12 cellular contexts compared by ENCODE assay signal in the genomic region with DNA sequence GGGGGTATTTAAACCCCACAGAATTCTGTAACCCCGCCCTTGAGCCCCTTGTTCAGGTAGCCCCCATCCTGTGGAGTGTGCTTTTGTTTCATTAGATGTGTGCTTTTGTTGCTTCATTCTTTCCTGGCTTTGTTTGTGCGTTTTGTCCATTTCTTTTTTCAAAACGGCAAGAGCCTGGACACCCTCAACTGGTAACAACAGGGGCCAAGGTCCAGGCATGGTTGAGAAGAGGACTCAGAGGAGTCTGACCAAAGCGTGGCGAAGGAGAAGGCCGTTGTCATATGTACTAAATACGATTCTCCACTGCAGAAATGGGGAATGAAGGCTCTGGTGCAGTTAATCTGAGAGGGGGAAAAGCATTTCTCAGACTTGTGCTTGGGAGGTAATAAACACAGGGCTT. TPM values are rescaled to one million over a fixed set of nuclear protein-coding genes. Genes with fewer than 3 reads are reported as not detected.
DNase-seq lines count a peak whose midpoint lies in the region; ATAC-seq, FAIRE-seq and TF ChIP-seq lines count a peak whose summit lies in the region.
"Had no signal": no experiment of that assay in that cellular context is flagged by ENCODE, and none has a peak within 500 bp of the region (broad histone marks: within the 10 kb centered on the region; RNA-seq: fewer than 3 reads in every experiment).

No MANE protein-coding gene starts in this region.

- 0 out of 2 replicates have a peak overlapping the region, but pooled peaks have one; percentile 51 for H2BK20ac ChIP-seq in H1 (ENCODE audit: low read length)

- no peaks in the 10 kb centered on the region for H3K23me2 ChIP-seq in H1 (ENCODE audit: low read depth, low read length)

- no peak for TF ChIP-seq RAD21 in H1 (IDR thresholded peaks at IDR 0.05 in 1 of 2, conservative IDR thresholded peaks at IDR 0.05 in 1 of 2; ENCODE audit: low read depth in 2 of 2, low read length in 2 of 2)

- H3K36me3 ChIP-seq in DND-41 (ENCODE audit: insufficient read depth, low read length) (no peaks in the 10 kb centered on the region), Loucy (ENCODE audit: insufficient read depth, low read length) (no peaks in the 10 kb centered on the region), H1 (ENCODE audit: control insufficient read depth in 2 of 4, insufficient read depth in 4 of 4, low read length in 3 of 4) (no peaks in the 10 kb centered on the region), trophoblast cell (ENCODE audit: control insufficient read depth in 1 of 2, insufficient read depth in 2 of 2, low read length in 2 of 2) (no peaks in the 10 kb centered on the region)
- no peaks in the 10 kb centered on the region for H3K36me3 ChIP-seq in CD8-positive, alpha-beta memory T cell (ENCODE audit: insufficient read depth, low read length)
- H3K36me3 ChIP-seq: BLaER1 had no signal

- H3K14ac ChIP-seq in H1 (ENCODE audit: insufficient read length), result no peak overlapping the region
- no peak overlapping the region for H3K14ac ChIP-seq in trophoblast cell (ENCODE audit: low read length)

- no peaks in the 10 kb centered on the region for H3F3A ChIP-seq in Loucy (ENCODE audit: low read depth)

- no peaks in the 10 kb centered on the region for H3K4me1 ChIP-seq in DND-41 (ENCODE audit: insufficient read depth, low read length)
- no peaks in the 10 kb centered on the region for H3K4me1 ChIP-seq in Loucy (ENCODE audit: insufficient read depth, low read length, poor library complexity, severe bottlenecking)
- peaks cover 0 to 8% (median 4%) of the 10 kb centered on the region in 4 experiments; a peak in 5 of 7 replicates for H3K4me1 ChIP-seq in H1 (replicated peaks in 1 of 4; ENCODE audit: control insufficient read depth in 3 of 4, insufficient read depth in 4 of 4, low read length in 3 of 4)
- H3K4me1 ChIP-seq in trophoblast cell (ENCODE audit: control insufficient read depth in 1 of 2, insufficient read depth in 2 of 2, low read length in 2 of 2), result peaks cover 7 to 8% of the 10 kb centered on the region in 2 experiments
- H3K4me1 ChIP-seq in CD8-positive, alpha-beta memory T cell (ENCODE audit: insufficient read depth, low read length), result no peaks in the 10 kb centered on the region
- H3K4me1 ChIP-seq: BLaER1 had no signal

- H3K9ac ChIP-seq in DND-41 (ENCODE audit: low read depth, low read length) (no peak overlapping the region), Loucy (ENCODE audit: low read depth, low read length, poor library complexity, severe bottlenecking) (no peak overlapping the region), H1 (replicated peaks in 1 of 4; ENCODE audit: extremely low read depth in 1 of 4, low read depth in 3 of 4, low read length in 3 of 4) (no peak overlapping the region), trophoblast cell (ENCODE audit: low read length) (no peak overlapping the region)
- H3K9ac ChIP-seq: BLaER1 had no signal

- peak overlapping the region; percentile 13 for H2BK120ac ChIP-seq in H1 (replicated peaks; ENCODE audit: low read depth, low read length)
- peak overlapping the region; percentile 25 for H2BK120ac ChIP-seq in trophoblast cell (ENCODE audit: insufficient read depth, low read length, poor library complexity)

- H3K79me1 ChIP-seq in H1 (ENCODE audit: low read depth, low read length) (no peaks in the 10 kb centered on the region), trophoblast cell (ENCODE audit: low read length) (peaks cover 11% of the 10 kb centered on the region)

- H2BK5ac ChIP-seq in H1 (ENCODE audit: low read depth, low read length), result no peak overlapping the region
- peak overlapping the region; percentile 17 for H2BK5ac ChIP-seq in trophoblast cell (ENCODE audit: low read depth, low read length, poor library complexity)

- no peak overlapping the region for H3K27ac Mint-ChIP-seq in CD8-positive, alpha-beta memory T cell

- H3K4me3 ChIP-seq in DND-41 (ENCODE audit: low read depth in 1 of 2, low read length in 2 of 2) (no peak overlapping the region), Loucy (ENCODE audit: low read length, poor library complexity, severe bottlenecking) (no peak overlapping the region), H1 (ENCODE audit: extremely low read depth in 1 of 4, insufficient read depth in 2 of 4, low read depth in 3 of 4, low read length in 4 of 4) (no peak overlapping the region), trophoblast cell (ENCODE audit: low read depth, low read length) (no peak overlapping the region)
- H3K4me3 ChIP-seq in CD8-positive, alpha-beta memory T cell (ENCODE audit: low read length), result no peak overlapping the region
- H3K4me3 ChIP-seq: BLaER1 had no signal

- H3K27me3 ChIP-seq in DND-41 (ENCODE audit: insufficient read depth, low read length, poor library complexity), result no peaks in the 10 kb centered on the region
- no peaks in the 10 kb centered on the region for H3K27me3 ChIP-seq in Loucy (ENCODE audit: insufficient read depth, low read length, poor library complexity, severe bottlenecking)
- no peaks in the 10 kb centered on the region for H3K27me3 ChIP-seq in H1 (replicated peaks in 1 of 4; ENCODE audit: control insufficient read depth in 3 of 4, extremely low read depth in 1 of 4, insufficient read depth in 3 of 4, low read length in 3 of 4)
- no peaks in the 10 kb centered on the region for H3K27me3 ChIP-seq in trophoblast cell (ENCODE audit: insufficient read depth, low read length)
- H3K27me3 ChIP-seq in CD8-positive, alpha-beta memory T cell (ENCODE audit: insufficient read depth, low read length, poor library complexity, severe bottlenecking), result no peaks in the 10 kb centered on the region
- H3K27me3 ChIP-seq: BLaER1 had no signal

- H3K9me2 ChIP-seq in Loucy (replicated peaks; ENCODE audit: low read depth, low read length), result no peaks in the 10 kb centered on the region

- H3K23ac ChIP-seq in H1 (ENCODE audit: insufficient read length), result no peak overlapping the region
- H3K23ac ChIP-seq in trophoblast cell (ENCODE audit: low read length), result no peak overlapping the region

- H4K8ac ChIP-seq in H1 (ENCODE audit: extremely low read depth, insufficient read depth, low read length) (no peak overlapping the region), trophoblast cell (ENCODE audit: low read depth, low read length) (no peak overlapping the region)

- no peak overlapping the region for H3K4me3 Mint-ChIP-seq in CD8-positive, alpha-beta memory T cell

- CTCF ChIA-PET in H1 (lab: Charles Lee; ENCODE audit: partially characterized antibody), result interaction anchor here (2.0 kb wide), 1 partner anchor 9 kb away, joined by 4 read pairs; no protein-coding TSS in a partner anchor
- CTCF ChIA-PET in CD8-positive, alpha-beta memory T cell (lab: Charles Lee), result no interaction called here

- DNase-seq in DND-41, result no peak
- no peak for DNase-seq in H1 (ENCODE audit: low read depth in 1 of 2, low spot score in 2 of 2)
- no peak for DNase-seq in trophoblast cell
- DNase-seq in CD8-positive, alpha-beta memory T cell, result no peak
- no peak for DNase-seq in inferior parietal cortex (ENCODE audit: extremely low spot score)
- DNase-seq: 8988T, AML-193, DMS53, H7 had no signal

- no peak overlapping the region; the same call in 1 of the 2 replicates for H3K18ac ChIP-seq in H1 (ENCODE audit: extremely low read depth, low read length)
- H3K18ac ChIP-seq in trophoblast cell (ENCODE audit: low read length), result peak overlapping the region; percentile 45

- no peak overlapping the region for H3K56ac ChIP-seq in H1 (replicated peaks; ENCODE audit: insufficient read length, low read depth, low read length)

- WGBS in H1 (ENCODE audit: extremely low coverage in 1 of 2, insufficient coverage in 1 of 2, insufficient read length in 1 of 2, insufficient replicate concordance in 2 of 2, low coverage in 1 of 2, low lambda C conversion rate in 2 of 2, missing lambda C conversion rate in 1 of 2), 2 experiments, result 90% methylated on average over 7 of the region's 7 CpGs; no CpG with 5 or more reads in 1 of the 2 experiments
- WGBS in trophoblast cell (ENCODE audit: extremely low coverage, insufficient coverage, insufficient read length), result no CpG with 5 or more reads among the region's 7 CpGs

- TF ChIP-seq EP300 in H1 (IDR thresholded peaks at IDR 0.05; ENCODE audit: borderline replicate concordance in 1 of 2, low read depth in 2 of 2, low read length in 2 of 2), result no peak

- H3K27ac ChIP-seq in DND-41 (ENCODE audit: low read length) (no peak overlapping the region), H1 (ENCODE audit: low read depth, low read length) (no peak overlapping the region), trophoblast cell (ENCODE audit: low read depth, low read length) (no peak overlapping the region)
- no peak overlapping the region for H3K27ac ChIP-seq in CD8-positive, alpha-beta memory T cell (ENCODE audit: low read depth, low read length)
- H3K27ac ChIP-seq: BLaER1 had no signal

- H3K27me3 Mint-ChIP-seq in CD8-positive, alpha-beta memory T cell, result peaks cover 3 to 4% of the 10 kb centered on the region in 2 donors

- H3K79me2 ChIP-seq in DND-41 (ENCODE audit: insufficient read depth, low read length) (no peaks in the 10 kb centered on the region), Loucy (ENCODE audit: insufficient read depth, low read length) (no peaks in the 10 kb centered on the region), H1 (ENCODE audit: control insufficient read depth in 1 of 2, insufficient read depth in 2 of 2, low read length in 2 of 2) (no peaks in the 10 kb centered on the region), trophoblast cell (ENCODE audit: control insufficient read depth, insufficient read depth, low read length, poor library complexity) (no peaks in the 10 kb centered on the region)

- TF ChIP-seq POLR2A in H1 (IDR thresholded peaks at IDR 0.05; ENCODE audit: control extremely low read depth in 1 of 2, low read depth in 2 of 2, low read length in 2 of 2), result no peak

- H4K12ac ChIP-seq in trophoblast cell (ENCODE audit: low read depth, low read length), result no peak overlapping the region

- H3K9me3 ChIP-seq in DND-41 (ENCODE audit: insufficient read depth, low read length, severe bottlenecking) (no peaks in the 10 kb centered on the region), Loucy (ENCODE audit: insufficient read depth, low read depth, low read length) (no peaks in the 10 kb centered on the region), H1 (ENCODE audit: insufficient read depth in 2 of 2, low read depth in 1 of 2, low read length in 1 of 2) (no peaks in the 10 kb centered on the region; a peak in 1 of 4 replicates), trophoblast cell (ENCODE audit: insufficient read depth, low read depth, low read length) (no peaks in the 10 kb centered on the region)
- H3K9me3 ChIP-seq in CD8-positive, alpha-beta memory T cell (ENCODE audit: low read length), result no peaks in the 10 kb centered on the region
- H3K9me3 ChIP-seq: BLaER1 had no signal

- TF ChIP-seq CTCF in DND-41 (IDR thresholded peaks at IDR 0.05; ENCODE audit: borderline replicate concordance, extremely low read depth, low read length, poor library complexity, severe bottlenecking) (no peak), Loucy (conservative IDR thresholded peaks at IDR 0.05; ENCODE audit: low read length) (no peak), H1 (IDR thresholded peaks at IDR 0.05; ENCODE audit: control extremely low read depth in 1 of 3, insufficient read depth in 1 of 3, low read depth in 1 of 3, low read length in 3 of 3) (no peak)

- H2AFZ ChIP-seq in DND-41 (ENCODE audit: low read depth, low read length) (peak overlapping the region; percentile 15; the same call in 1 of the 2 replicates), Loucy (ENCODE audit: low read length) (peak overlapping the region; percentile 54; the same call in 1 of the 2 replicates), H1 (ENCODE audit: low read length) (peak overlapping the region; percentile 6; the same call in 1 of the 2 replicates), trophoblast cell (ENCODE audit: insufficient read depth, low read length, poor library complexity) (no peak overlapping the region)

- ATAC-seq in DND-41 (ENCODE audit: insufficient read depth, low read depth), result no peak
- ATAC-seq in HG02642 (IDR thresholded peaks at IDR 0.05; ENCODE audit: poor library complexity, unreplicated experiment), result no peak

- H4K20me1 ChIP-seq in DND-41 (ENCODE audit: insufficient read depth, low read length) (no peaks in the 10 kb centered on the region), Loucy (ENCODE audit: insufficient read depth, low read length, poor library complexity, severe bottlenecking) (no peaks in the 10 kb centered on the region), H1 (replicated peaks in 1 of 2; ENCODE audit: control insufficient read depth in 1 of 2, insufficient read depth in 2 of 2, low read length in 2 of 2) (no peaks in the 10 kb centered on the region)
- H4K20me1 ChIP-seq: BLaER1 had no signal

- H3K4ac ChIP-seq in H1 (replicated peaks; ENCODE audit: insufficient read length, low read depth, low read length) (no peak overlapping the region), trophoblast cell (ENCODE audit: low read depth, low read length) (no peak overlapping the region)

- H2BK15ac ChIP-seq in H1 (ENCODE audit: low read length), result no peak overlapping the region

- H3K4me2 ChIP-seq in DND-41 (ENCODE audit: insufficient read depth, low read length) (no peak overlapping the region), Loucy (ENCODE audit: low read depth, low read length, poor library complexity, severe bottlenecking) (no peak overlapping the region), H1 (ENCODE audit: insufficient read depth in 1 of 2, low read depth in 2 of 2, low read length in 2 of 2) (no peak overlapping the region), trophoblast cell (ENCODE audit: low read length) (no peak overlapping the region)
- H3K4me2 ChIP-seq: BLaER1 had no signal

- POLR2A ChIA-PET in H1 (lab: Charles Lee; ENCODE audit: partially characterized antibody), result no interaction called here
- POLR2A ChIA-PET in CD8-positive, alpha-beta memory T cell (lab: Charles Lee), result no interaction called here

- H3K4me1 Mint-ChIP-seq in CD8-positive, alpha-beta memory T cell, result no peaks in the 10 kb centered on the region

- H2BK12ac ChIP-seq in H1 (ENCODE audit: low read depth, low read length) (no peak overlapping the region), trophoblast cell (ENCODE audit: low read length) (peak overlapping the region; percentile 4)

- peak overlapping the region; percentile 35 for H4K91ac ChIP-seq in H1 (replicated peaks; ENCODE audit: insufficient read length, low read length)
- peak overlapping the region; percentile 55 for H4K91ac ChIP-seq in trophoblast cell (ENCODE audit: low read depth, low read length)

- H4K5ac ChIP-seq in H1 (ENCODE audit: insufficient read length, low read depth, low read length), result no peak overlapping the region

- no peaks in the 10 kb centered on the region for H3K9me3 Mint-ChIP-seq in CD8-positive, alpha-beta memory T cell

- no peak overlapping the region for H2AK5ac ChIP-seq in H1 (ENCODE audit: low read depth, low read length)
- no peak overlapping the region for H2AK5ac ChIP-seq in trophoblast cell (ENCODE audit: low read length)

- no peak for FAIRE-seq in H1 (lab: Jason Lieb, UNC)

- H3K36me3 Mint-ChIP-seq in CD8-positive, alpha-beta memory T cell, result no peaks in the 10 kb centered on the region

RNA-seq across cellular contexts. Expression of gene GNPNAT1, which starts 46.0 kb away (rescaled TPM):
- 54.1 and 56.4 TPM in 2 replicates for total RNA-seq in H1 (2021; fragmentation: NEBNext Ultra II Directional; extraction: Animal tissue kit (Norgen Biotek cat#: 25700))
- polyA plus RNA-seq in H1 (2011; rRNA removed), result 22.8 and 25.5 TPM in 2 replicates
- polyA plus RNA-seq in H1 (2011; cell fraction: cytosol; rRNA removed), result 32.1 TPM
- polyA plus RNA-seq in H1 (2011; cell fraction: nucleus; rRNA removed), result 13.5 TPM
- 22.2 to 34.0 TPM (median 23.3 TPM) in 4 replicates for polyA plus RNA-seq in H1 (2012, experiment 1 of 2)
- polyA plus RNA-seq in H1 (2012, experiment 2 of 2), result 17.9 TPM
- polyA plus RNA-seq in H1 (2013, experiment 1 of 2), result 29.0 TPM
- 34.7 TPM for polyA plus RNA-seq in H1 (2013, experiment 2 of 2)
- 17.4 and 17.7 TPM in 2 replicates for polyA minus RNA-seq in H1 (2011; rRNA and poly(A)+ RNA removed)
- 26.2 TPM for polyA minus RNA-seq in H1 (2011; cell fraction: cytosol; rRNA and poly(A)+ RNA removed)
- polyA minus RNA-seq in H1 (2011; cell fraction: nucleus; rRNA and poly(A)+ RNA removed), result 23.0 TPM
- polyA plus RNA-seq in trophoblast cell (2013), result 11.6 and 12.1 TPM in 2 replicates
- 10 to 100 TPM; 35.0 to 36.0 TPM for total RNA-seq in CD8-positive, alpha-beta memory T cell
- 11.2 TPM for polyA plus RNA-seq in CD8-positive, alpha-beta memory T cell
